ENCODE assay signal across 8 cellular contexts in genomic region chr18:58310517-58310916, GRCh38.
DNase-seq lines count a peak whose midpoint lies in the region; FAIRE-seq and TF ChIP-seq lines count a peak whose summit lies in the region.

No MANE protein-coding gene starts in this region.

- BruUV-seq in MCF 10A (replicated peaks; lab: Mats Ljungman, UMichigan): no TSS peak

- TF ChIP-seq CTCF in MCF 10A (IDR thresholded peaks at IDR 0.05; ENCODE audit: unreplicated experiment): no peak

- no peak overlapping the region for H3K4me3 Mint-ChIP-seq in MCF 10A (ENCODE audit: unreplicated experiment)

- CTCF ChIA-PET in MCF 10A (lab: Yijun Ruan, JAX): interaction anchor here (0.9 to 1.2 kb wide), 2 partner anchors 17 kb away, joined by 3 read pairs; no protein-coding TSS in a partner anchor

- H3K36me3 Mint-ChIP-seq in MCF 10A (ENCODE audit: insufficient read depth, unreplicated experiment): peaks cover 13% of the 10 kb centered on the region

- peak overlapping the region; percentile 43 for H3K27ac Mint-ChIP-seq in MCF 10A (ENCODE audit: low read depth, unreplicated experiment)

- peaks cover 38% of the 10 kb centered on the region for H3K4me1 Mint-ChIP-seq in MCF 10A (ENCODE audit: insufficient read depth, unreplicated experiment)

- H3K9me3 Mint-ChIP-seq in MCF 10A (ENCODE audit: unreplicated experiment): peaks cover 5% of the 10 kb centered on the region

- no peak for FAIRE-seq in GM12892 (lab: Jason Lieb, UNC)

- no peaks in the 10 kb centered on the region for H3K27me3 Mint-ChIP-seq in MCF 10A (ENCODE audit: insufficient read depth, unreplicated experiment)

- POLR2A ChIA-PET in MCF 10A (lab: Yijun Ruan, JAX): interaction anchor here (0.6 to 18.5 kb wide), 21 partner anchors 10 to 780 kb away, joined by 3 to 378 read pairs (median 4); no protein-coding TSS in a partner anchor

- intact Hi-C loops in MCF 10A (cut with micrococcal nuclease): no loop called here

- TF ChIP-seq POLR2A in GM12892 (IDR thresholded peaks at IDR 0.05; ENCODE audit: low read depth, low read length): no peak

- DNase-seq in DMS53 treated with DMSO at 0.1 percent for 48 hours (lab: John Stamatoyannopoulos, UW; ENCODE audit: unreplicated experiment) (peak; percentile 38), NCI-H2107 treated with DMSO at 0.1 percent for 48 hours (lab: John Stamatoyannopoulos, UW; ENCODE audit: unreplicated experiment) (peak; percentile 65), MCF 10A (ENCODE audit: unreplicated experiment) (peak; percentile 91), myocyte (ENCODE audit: low read depth) (peak; percentile 77), SKM-1 treated with dmso at 0.1 percent for 144 hours (lab: John Stamatoyannopoulos, UW; ENCODE audit: unreplicated experiment) (no peak), NCI-H82 treated with DMSO at 0.1 percent for 48 hours (lab: John Stamatoyannopoulos, UW; ENCODE audit: unreplicated experiment) (no peak), GM12892 (ENCODE audit: insufficient read length) (no peak), NCI-H2196 (lab: John Stamatoyannopoulos, UW; ENCODE audit: unreplicated experiment) (no peak)

Comparison
In these comparisons a context has a peak if more than half of its experiments do, and no peak if none do; other contexts are left out.
1. DNase-seq: peak in DMS53 treated with DMSO at 0.1 percent for 48 hours (single experiment), NCI-H2107 treated with DMSO at 0.1 percent for 48 hours (single experiment), MCF 10A (single experiment) and myocyte (single experiment); none in SKM-1 treated with dmso at 0.1 percent for 144 hours (single experiment), NCI-H82 treated with DMSO at 0.1 percent for 48 hours (single experiment), GM12892 (single experiment) and NCI-H2196 (single experiment).